Comparison of ENCODE assay signal across 7 cellular contexts in genomic region chrX:115840729-115841128, GRCh38.
DNase-seq lines count a peak whose midpoint lies in the region; ATAC-seq and TF ChIP-seq lines count a peak whose summit lies in the region.
"Not testable (repeated sequence)": the region's sequence is repeated elsewhere in the genome, so short reads cannot be mapped to it uniquely, and the experiment has no call there.

No MANE protein-coding gene starts in this region.

- not testable (repeated sequence) for H3K4me1 ChIP-seq in GM23338 (ENCODE audit: insufficient read depth); HUES64 (ENCODE audit: insufficient read depth, low read length); left lung; neural progenitor cell; spleen

- H3K9ac ChIP-seq in HUES64 (ENCODE audit: low read depth, low read length) = peak overlapping the region; percentile 67; the same call in 1 of the 2 replicates
- not testable (repeated sequence) for H3K9ac ChIP-seq in neural progenitor cell

- not testable (repeated sequence) for H3K27ac Mint-ChIP-seq in GM23338; WTC11; activated T-cell treated with anti-CD3 and anti-CD28 coated beads, Interleukin-2, amount 50 U/mL, for 24 hours; neural progenitor cell

- not testable (repeated sequence) for TF ChIP-seq CTCF in GM23338 (conservative IDR thresholded peaks at IDR 0.05; ENCODE audit: low read depth in 2 of 2); WTC11 (IDR thresholded peaks at IDR 0.05); left lung (IDR thresholded peaks at IDR 0.05); neural progenitor cell (IDR thresholded peaks at IDR 0.05); spleen (IDR thresholded peaks at IDR 0.05 in 8 of 11, conservative IDR thresholded peaks at IDR 0.05 in 3 of 11)

- not testable (repeated sequence) for H3K4me2 ChIP-seq in GM23338
- peak overlapping the region; percentile 49 for H3K4me2 ChIP-seq in neural progenitor cell

- not testable (repeated sequence) for H3K27me3 ChIP-seq in GM23338 (ENCODE audit: insufficient read depth); HUES64 (ENCODE audit: insufficient read depth, low read length); left lung; neural progenitor cell; spleen (replicated peaks in 1 of 7)

- H3K9me2 ChIP-seq in GM23338 (ENCODE audit: insufficient read depth) = not testable (repeated sequence)

- H3K9me3 ChIP-seq in HUES64 (ENCODE audit: insufficient read depth, low read depth, low read length); left lung; neural progenitor cell (ENCODE audit: low read depth); spleen: not testable (repeated sequence)

- H2AFZ ChIP-seq in GM23338; neural progenitor cell (replicated peaks): not testable (repeated sequence)

- H3K4me3 ChIP-seq in GM23338 (peak overlapping the region; percentile 54; the same call in 1 of the 2 replicates), HUES64 (ENCODE audit: low read length) (peak overlapping the region; percentile 54), neural progenitor cell (peak overlapping the region; percentile 40)
- not testable (repeated sequence) for H3K4me3 ChIP-seq in left lung, spleen

- H3K27ac ChIP-seq in GM23338 (ENCODE audit: low read depth); HUES64 (ENCODE audit: low read depth, low read length); left lung; neural progenitor cell; spleen: not testable (repeated sequence)

- intact Hi-C loops in left lung (cut with DNase I); spleen (cut with DNase I; ENCODE audit: low total_unique reads): not testable (repeated sequence)

- not testable (repeated sequence) for H3K4me3 Mint-ChIP-seq in GM23338; WTC11; activated T-cell treated with anti-CD3 and anti-CD28 coated beads, Interleukin-2, amount 50 U/mL, for 24 hours; neural progenitor cell

- H3K36me3 ChIP-seq in GM23338 (ENCODE audit: insufficient read depth); HUES64 (ENCODE audit: insufficient read depth, low read length); left lung; neural progenitor cell; spleen: not testable (repeated sequence)

- CTCF ChIA-PET in WTC11 (lab: Charles Lee) = not testable (repeated sequence)

- H4K20me1 ChIP-seq in GM23338 (replicated peaks; ENCODE audit: insufficient read depth); neural progenitor cell (ENCODE audit: low read depth): not testable (repeated sequence)

- H3K27me3 Mint-ChIP-seq in GM23338 (ENCODE audit: insufficient read depth, low read depth, poor library complexity); WTC11 (ENCODE audit: low read depth); activated T-cell treated with anti-CD3 and anti-CD28 coated beads, Interleukin-2, amount 50 U/mL, for 24 hours; neural progenitor cell (ENCODE audit: insufficient read depth, low read depth): not testable (repeated sequence)

- ATAC-seq in GM23338 (peak; percentile 96), WTC11 (peak; percentile 99), left lung (peak; percentile 65)

- H3K9me3 Mint-ChIP-seq in GM23338; WTC11; activated T-cell treated with anti-CD3 and anti-CD28 coated beads, Interleukin-2, amount 50 U/mL, for 24 hours; neural progenitor cell: not testable (repeated sequence)

- DNase-seq in GM23338 (ENCODE audit: low spot score); left lung; neural progenitor cell (ENCODE audit: low spot score): not testable (repeated sequence)
- peak; percentile 58 for DNase-seq in WTC11 (ENCODE audit: low spot score)
- peak; percentile 14 for DNase-seq in activated T-cell treated with anti-CD3 and anti-CD28 coated beads, Interleukin-2, amount 50 U/mL, for 24 hours
- DNase-seq in spleen = peak; percentile 7

- not testable (repeated sequence) for H3K4me1 Mint-ChIP-seq in GM23338; WTC11; activated T-cell treated with anti-CD3 and anti-CD28 coated beads, Interleukin-2, amount 50 U/mL, for 24 hours (ENCODE audit: low read depth); neural progenitor cell

- WGBS in HUES64 = no CpG with 5 or more reads among the region's 14 CpGs
- 16 to 26% methylated on average over 4 of the region's 14 CpGs; no CpG with 5 or more reads in 3 of the 5 donors for WGBS in spleen, 5 donors

- TF ChIP-seq POLR2A in spleen (IDR thresholded peaks at IDR 0.05) = not testable (repeated sequence)

- not testable (repeated sequence) for H3K79me2 ChIP-seq in GM23338 (replicated peaks; ENCODE audit: insufficient read depth); neural progenitor cell (ENCODE audit: low read depth)

- not testable (repeated sequence) for H3K36me3 Mint-ChIP-seq in GM23338 (ENCODE audit: low read depth); WTC11; activated T-cell treated with anti-CD3 and anti-CD28 coated beads, Interleukin-2, amount 50 U/mL, for 24 hours (ENCODE audit: low read depth); neural progenitor cell

- POLR2A ChIA-PET in WTC11 (lab: Charles Lee) = not testable (repeated sequence)

- not testable (repeated sequence) for H3F3A ChIP-seq in GM23338 (replicated peaks; ENCODE audit: low read depth); neural progenitor cell (ENCODE audit: low read depth)
